Comparison of ENCODE assay signal across 28 cellular contexts in the genomic region with DNA sequence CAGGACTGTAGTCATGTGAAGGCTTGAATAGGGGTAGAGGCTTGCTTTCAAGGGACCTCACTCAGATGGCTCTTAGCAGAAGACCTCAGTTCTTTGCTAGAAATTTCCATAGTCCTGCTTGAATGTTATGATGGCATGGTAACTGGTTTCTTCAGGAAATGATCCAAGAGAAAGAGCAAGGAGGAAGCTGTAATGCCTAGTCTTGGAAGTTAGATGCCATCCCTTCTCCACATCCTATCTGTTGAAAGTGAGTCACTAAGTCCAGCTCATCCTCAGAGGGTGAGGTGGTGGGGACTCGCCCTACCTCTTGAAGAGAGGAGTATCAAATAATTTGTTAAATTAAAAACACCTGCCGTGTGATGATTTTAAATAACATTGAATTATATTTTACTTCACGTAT. TPM values are rescaled to one million over a fixed set of nuclear protein-coding genes. Genes with fewer than 3 reads are reported as not detected.
DNase-seq lines count a peak whose midpoint lies in the region; ATAC-seq, FAIRE-seq and TF ChIP-seq lines count a peak whose summit lies in the region.
"Had no signal": no experiment of that assay in that cellular context is flagged by ENCODE, and none has a peak within 500 bp of the region (broad histone marks: within the 10 kb centered on the region; RNA-seq: fewer than 3 reads in every experiment).

No MANE protein-coding gene starts in this region.

- no peak overlapping the region for H3K4me3 ChIP-seq in fibroblast of mammary gland (ENCODE audit: control insufficient read depth, low read depth, low read length)
- no peak overlapping the region for H3K4me3 ChIP-seq in mucosa of descending colon
- H3K4me3 ChIP-seq: BLaER1, GM12878, K562 had no signal

- peak; percentile 35 for ATAC-seq in mucosa of descending colon
- no peak for ATAC-seq in GM21619 (IDR thresholded peaks at IDR 0.05; ENCODE audit: unreplicated experiment)
- no peak for ATAC-seq in HG03378 (IDR thresholded peaks at IDR 0.05; ENCODE audit: unreplicated experiment)
- ATAC-seq: GM12878, K562 had no signal

- no peaks in the 10 kb centered on the region for H3K4me1 ChIP-seq in mucosa of descending colon (ENCODE audit: low read depth)
- H3K4me1 ChIP-seq: BLaER1 had no signal

- intact Hi-C loops in mucosa of descending colon (cut with DNase I, micrococcal nuclease) = no loop called here

- DNase-seq in GM12892 (ENCODE audit: insufficient read length) (no peak), M059J (ENCODE audit: low read depth) (peak; percentile 46), fibroblast of mammary gland (ENCODE audit: low read depth) (peak; percentile 33), mucosa of descending colon (no peak), mesenteric fat pad (ENCODE audit: low spot score) (no peak)
- DNase-seq: CD4-positive, CD25-positive, alpha-beta regulatory T cell; DMS53; GDM1; H7; NCI-H1092; NCI-H1417 treated with DMSO at 0.1 percent for 48 hours; NCI-H1694 treated with DMSO at 0.1 percent for 48 hours; NCI-H2081; NCI-H2227 treated with DMSO at 0.1 percent for 48 hours; NCI-H510A; NCI-H69; RPMI8226; SHP77 had no signal

- H3K36me3 ChIP-seq in mucosa of descending colon (ENCODE audit: low read depth) = no peaks in the 10 kb centered on the region
- H3K36me3 ChIP-seq: BLaER1 had no signal

- no peak for TF ChIP-seq POLR2A in GM12892 (IDR thresholded peaks at IDR 0.05; ENCODE audit: low read depth, low read length)

- H3K9me3 ChIP-seq in mucosa of descending colon = no peaks in the 10 kb centered on the region
- H3K9me3 ChIP-seq: BLaER1 had no signal

- peak; percentile 24 for FAIRE-seq in GM12892 (lab: Jason Lieb, UNC)
- FAIRE-seq: A204.1, GM12878, HTR-8/SVneo, K562 had no signal

- TF ChIP-seq CTCF in fibroblast of mammary gland (conservative IDR thresholded peaks at IDR 0.05; ENCODE audit: control insufficient read depth, insufficient read depth, low read depth, low read length) (no peak), mucosa of descending colon (IDR thresholded peaks at IDR 0.05) (no peak)

RNA-seq across cellular contexts. Expression of a gene that starts 4.6 kb away (rescaled TPM):
- 0.23 TPM for polyA plus RNA-seq in GM12892 (2012; ENCODE audit: missing spikeins)
- total RNA-seq in M059J (2014; rRNA removed; shearing (Covaris generic)) = 0.10 and 0.20 TPM in 2 replicates
- total RNA-seq in mucosa of descending colon (1 to 10 TPM; 1.7 to 3.0 (median 1.8) TPM), mesenteric fat pad (17.0 TPM)
- total RNA-seq: CD4-positive, CD25-positive, alpha-beta regulatory T cell had no signal
- polyA plus RNA-seq: AG04450; CD4-positive, CD25-positive, alpha-beta regulatory T cell had no signal

RNA-seq across cellular contexts. Expression of a gene that starts 26.7 kb away (rescaled TPM):
- polyA plus RNA-seq in GM12892 (2012; ENCODE audit: missing spikeins) = not detected
- total RNA-seq in M059J (2014; rRNA removed; shearing (Covaris generic)) = not detected in 2 replicates
- total RNA-seq in mucosa of descending colon = under 1 TPM in 1 of 3 donors, not detected in 2; 0.35 TPM
- total RNA-seq in mesenteric fat pad = not detected
- total RNA-seq: CD4-positive, CD25-positive, alpha-beta regulatory T cell; Daoy; GM12878; H7; K562; SK-MEL-5 had no signal
- polyA plus RNA-seq: AG04450; CD4-positive, CD25-positive, alpha-beta regulatory T cell; GM12878; K562 had no signal

RNA-seq across cellular contexts. Expression of a gene that starts 53.5 kb away (rescaled TPM):
- polyA plus RNA-seq in GM12892 (2012; ENCODE audit: missing spikeins) = not detected
- total RNA-seq in M059J (2014; rRNA removed; shearing (Covaris generic)) = not detected in 2 replicates
- total RNA-seq in mucosa of descending colon (under 1 TPM in 2 of 3 donors, not detected in 1; 0.38 to 0.41 TPM), mesenteric fat pad (2.6 TPM)
- total RNA-seq: CD4-positive, CD25-positive, alpha-beta regulatory T cell; Daoy; GM12878; H7; K562; SK-MEL-5 had no signal
- polyA plus RNA-seq: AG04450; CD4-positive, CD25-positive, alpha-beta regulatory T cell; GM12878; K562 had no signal

Comparison
In these comparisons a context has a peak if more than half of its experiments do, and no peak if none do; other contexts are left out.
1. DNase-seq: peak in M059J (single experiment) and fibroblast of mammary gland (single experiment); none in GM12892 (single experiment), mucosa of descending colon (0 of 3) and mesenteric fat pad (single experiment).